ENCODE assay signal across 17 cellular contexts in the genomic region with DNA sequence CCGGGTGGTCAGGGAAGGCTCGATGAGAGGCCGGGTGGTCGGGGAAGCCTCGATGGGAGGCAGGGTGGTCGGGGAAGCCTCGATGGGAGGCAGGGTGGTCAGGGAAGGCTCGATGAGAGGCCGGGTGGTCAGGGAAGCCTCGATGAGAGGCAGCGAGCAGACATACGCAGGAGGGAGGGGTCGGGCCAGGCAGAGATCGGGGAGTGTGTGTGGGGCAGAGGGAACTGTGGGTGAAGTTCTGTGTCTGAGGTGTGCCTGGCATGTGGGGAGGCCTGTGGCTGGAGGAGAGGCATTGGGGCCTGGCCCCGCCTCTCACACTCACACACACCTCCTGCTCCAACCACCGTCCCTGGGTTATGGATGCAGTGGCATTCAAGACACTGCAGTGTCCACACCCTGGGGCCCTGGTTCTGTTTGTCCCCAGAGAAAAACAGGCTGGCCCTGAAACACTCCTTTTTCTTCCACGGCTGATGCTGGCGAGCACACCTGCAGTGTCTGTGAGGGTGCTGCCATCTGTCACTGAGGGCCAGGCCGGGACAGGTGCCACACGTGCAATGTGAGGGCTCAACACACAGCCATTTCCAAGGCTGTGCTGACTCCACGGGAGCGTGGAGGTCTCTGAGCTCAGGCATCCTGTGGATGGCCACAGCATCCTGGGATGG. TPM values are rescaled to one million over a fixed set of nuclear protein-coding genes. Genes with fewer than 3 reads are reported as not detected.
DNase-seq lines count a peak whose midpoint lies in the region; ATAC-seq and TF ChIP-seq lines count a peak whose summit lies in the region.
"Had no signal": no experiment of that assay in that cellular context is flagged by ENCODE, and none has a peak within 500 bp of the region (broad histone marks: within the 10 kb centered on the region; RNA-seq: fewer than 3 reads in every experiment).

No MANE protein-coding gene starts in this region.

- H3K23ac ChIP-seq in trophoblast cell (ENCODE audit: low read length), result no peak overlapping the region

- TF ChIP-seq CTCF in endothelial cell (IDR thresholded peaks at IDR 0.05; ENCODE audit: unreplicated experiment) (no peak), type B pancreatic cell (conservative IDR thresholded peaks at IDR 0.05) (no peak), GM23338 (conservative IDR thresholded peaks at IDR 0.05; ENCODE audit: low read depth in 2 of 2) (no peak)

- no peak overlapping the region for H2BK120ac ChIP-seq in trophoblast cell (ENCODE audit: insufficient read depth, low read length, poor library complexity)

- H3K27me3 Mint-ChIP-seq in endothelial cell (ENCODE audit: unreplicated experiment), result peaks cover 4% of the 10 kb centered on the region
- H3K27me3 Mint-ChIP-seq in type B pancreatic cell, result peaks cover 56% of the 10 kb centered on the region
- peaks cover 11% of the 10 kb centered on the region for H3K27me3 Mint-ChIP-seq in GM23338 (ENCODE audit: insufficient read depth, low read depth, poor library complexity)

- H3K9me2 ChIP-seq in GM23338 (ENCODE audit: insufficient read depth), result no peaks in the 10 kb centered on the region

- H3K4me3 Mint-ChIP-seq in endothelial cell (ENCODE audit: unreplicated experiment) (peak overlapping the region; percentile 67), type B pancreatic cell (no peak overlapping the region), GM23338 (no peak overlapping the region; the same call in 2 of the 3 replicates)
- H3K4me3 Mint-ChIP-seq: CD14-positive monocyte, HFFc6, T-cell had no signal

- H3K9me3 ChIP-seq in trophoblast cell (ENCODE audit: insufficient read depth, low read depth, low read length), result peaks cover 2% of the 10 kb centered on the region

- no peaks in the 10 kb centered on the region for H3K27me3 ChIP-seq in trophoblast cell (ENCODE audit: insufficient read depth, low read length)
- H3K27me3 ChIP-seq in GM23338 (ENCODE audit: insufficient read depth), result no peaks in the 10 kb centered on the region

- no peak overlapping the region for H3K9ac ChIP-seq in trophoblast cell (ENCODE audit: low read length)
- H3K9ac ChIP-seq: GM23248 had no signal

- no peak overlapping the region for H2BK12ac ChIP-seq in trophoblast cell (ENCODE audit: low read length)

- H2BK5ac ChIP-seq in trophoblast cell (ENCODE audit: low read depth, low read length, poor library complexity), result no peak overlapping the region

- H3K36me3 Mint-ChIP-seq in endothelial cell (ENCODE audit: low read depth, unreplicated experiment) (peaks cover 9% of the 10 kb centered on the region), type B pancreatic cell (peaks cover 4% of the 10 kb centered on the region), GM23338 (ENCODE audit: low read depth) (peaks cover 2% of the 10 kb centered on the region; the same call in 1 of the 3 replicates)
- H3K36me3 Mint-ChIP-seq: CD14-positive monocyte, T-cell had no signal

- H3K27ac ChIP-seq in trophoblast cell (ENCODE audit: low read depth, low read length) (no peak overlapping the region), GM23338 (ENCODE audit: low read depth) (no peak overlapping the region)
- H3K27ac ChIP-seq: GM23248 had no signal

- no peaks in the 10 kb centered on the region for H3K36me3 ChIP-seq in trophoblast cell (ENCODE audit: control insufficient read depth in 1 of 2, insufficient read depth in 2 of 2, low read length in 2 of 2)
- no peaks in the 10 kb centered on the region for H3K36me3 ChIP-seq in GM23338 (ENCODE audit: insufficient read depth)

- H3K4me1 Mint-ChIP-seq in endothelial cell (ENCODE audit: unreplicated experiment) (peaks cover 8% of the 10 kb centered on the region), type B pancreatic cell (ENCODE audit: unreplicated experiment) (peaks cover 24% of the 10 kb centered on the region), GM23338 (peaks cover 46% of the 10 kb centered on the region)
- H3K4me1 Mint-ChIP-seq: CD14-positive monocyte had no signal

- H4K91ac ChIP-seq in trophoblast cell (ENCODE audit: low read depth, low read length), result no peak overlapping the region

- peaks cover 15% of the 10 kb centered on the region for H3K79me1 ChIP-seq in trophoblast cell (ENCODE audit: low read length)

- H3K79me2 ChIP-seq in trophoblast cell (ENCODE audit: control insufficient read depth, insufficient read depth, low read length, poor library complexity), result peaks cover 5% of the 10 kb centered on the region
- no peaks in the 10 kb centered on the region for H3K79me2 ChIP-seq in GM23338 (replicated peaks; ENCODE audit: insufficient read depth)

- H3K4me2 ChIP-seq in trophoblast cell (ENCODE audit: low read length), result no peak overlapping the region
- no peak overlapping the region for H3K4me2 ChIP-seq in GM23338

- H2AK5ac ChIP-seq in trophoblast cell (ENCODE audit: low read length), result no peak overlapping the region

- no peak for ATAC-seq in GM23338
- ATAC-seq: T-cell had no signal

- no CpG with 5 or more reads among the region's 22 CpGs for WGBS in trophoblast cell (ENCODE audit: extremely low coverage, insufficient coverage, insufficient read length)

- no peaks in the 10 kb centered on the region for H3K9me3 Mint-ChIP-seq in endothelial cell (ENCODE audit: unreplicated experiment)
- H3K9me3 Mint-ChIP-seq in type B pancreatic cell, result no peaks in the 10 kb centered on the region
- no peaks in the 10 kb centered on the region for H3K9me3 Mint-ChIP-seq in GM23338

- no peak overlapping the region for H3K27ac Mint-ChIP-seq in endothelial cell (ENCODE audit: unreplicated experiment)
- no peak overlapping the region for H3K27ac Mint-ChIP-seq in type B pancreatic cell
- no peak overlapping the region; the same call in 1 of the 2 replicates for H3K27ac Mint-ChIP-seq in GM23338
- H3K27ac Mint-ChIP-seq: CD14-positive monocyte, HFFc6, T-cell had no signal

- peaks cover 8% of the 10 kb centered on the region for H3F3A ChIP-seq in GM23338 (replicated peaks; ENCODE audit: low read depth)

- no peak overlapping the region for H3K4ac ChIP-seq in trophoblast cell (ENCODE audit: low read depth, low read length)

- H4K20me1 ChIP-seq in GM23338 (replicated peaks; ENCODE audit: insufficient read depth), result no peaks in the 10 kb centered on the region

- H3K4me3 ChIP-seq in trophoblast cell (ENCODE audit: low read depth, low read length) (no peak overlapping the region), GM23338 (no peak overlapping the region)
- H3K4me3 ChIP-seq: GM23248 had no signal

- peak; percentile 65 for DNase-seq in NCI-H748 (lab: John Stamatoyannopoulos, UW; ENCODE audit: unreplicated experiment)
- no peak for DNase-seq in NCI-H748 treated with DMSO at 0.1 percent for 48 hours (lab: John Stamatoyannopoulos, UW)
- DNase-seq in NCI-H69 (lab: John Stamatoyannopoulos, UW), result peak; percentile 43
- DNase-seq in endothelial cell (ENCODE audit: low spot score), result no peak
- DNase-seq in type B pancreatic cell (ENCODE audit: extremely low spot score, unreplicated experiment), result peak; percentile 37
- DNase-seq in trophoblast cell, result no peak
- DNase-seq in NCI-H187 treated with DMSO at 0.1 percent for 48 hours (lab: John Stamatoyannopoulos, UW), result no peak
- DNase-seq in GM23338 (ENCODE audit: low spot score), result no peak
- DNase-seq: GM23248; HFFc6; NCI-H1436; NCI-H2081 treated with DMSO at 0.1 percent for 48 hours; NCI-H510A; NK-92 treated with Interleukin-12 subunit alpha and Interleukin-12 subunit beta, amount 100 ng/mL, for 24 hours; OCI-M1; T-cell had no signal

- H3K4me1 ChIP-seq in trophoblast cell (ENCODE audit: control insufficient read depth in 1 of 2, insufficient read depth in 2 of 2, low read length in 2 of 2) (peaks cover 14 to 16% of the 10 kb centered on the region in 2 experiments), GM23338 (ENCODE audit: insufficient read depth) (peaks cover 21% of the 10 kb centered on the region)

- no peak overlapping the region for H3K18ac ChIP-seq in trophoblast cell (ENCODE audit: low read length)

- H2AFZ ChIP-seq in trophoblast cell (ENCODE audit: insufficient read depth, low read length, poor library complexity) (no peak overlapping the region), GM23338 (no peak overlapping the region)
- H2AFZ ChIP-seq: GM23248 had no signal

- no peak overlapping the region for H4K8ac ChIP-seq in trophoblast cell (ENCODE audit: low read depth, low read length)

- H3K14ac ChIP-seq in trophoblast cell (ENCODE audit: low read length), result no peak overlapping the region

- no peak overlapping the region for H4K12ac ChIP-seq in trophoblast cell (ENCODE audit: low read depth, low read length)

TF ChIP-seq in GM23338, 12 proteins besides CTCF, POLR2A, EP300 and RAD21 (continues in another document):
- TF ChIP-seq JUNB (IDR thresholded peaks at IDR 0.05; ENCODE audit: unreplicated experiment) (no peak), STAT1 (IDR thresholded peaks at IDR 0.05; ENCODE audit: unreplicated experiment) (no peak), ZNF114 (CRISPR knock-in tag; IDR thresholded peaks at IDR 0.05) (no peak), EZH2 (IDR thresholded peaks at IDR 0.05; ENCODE audit: low read depth, unreplicated experiment) (no peak), ZNF331 (CRISPR knock-in tag; IDR thresholded peaks at IDR 0.05; ENCODE audit: low read depth) (no peak)
- TF ChIP-seq, protein P1, sequence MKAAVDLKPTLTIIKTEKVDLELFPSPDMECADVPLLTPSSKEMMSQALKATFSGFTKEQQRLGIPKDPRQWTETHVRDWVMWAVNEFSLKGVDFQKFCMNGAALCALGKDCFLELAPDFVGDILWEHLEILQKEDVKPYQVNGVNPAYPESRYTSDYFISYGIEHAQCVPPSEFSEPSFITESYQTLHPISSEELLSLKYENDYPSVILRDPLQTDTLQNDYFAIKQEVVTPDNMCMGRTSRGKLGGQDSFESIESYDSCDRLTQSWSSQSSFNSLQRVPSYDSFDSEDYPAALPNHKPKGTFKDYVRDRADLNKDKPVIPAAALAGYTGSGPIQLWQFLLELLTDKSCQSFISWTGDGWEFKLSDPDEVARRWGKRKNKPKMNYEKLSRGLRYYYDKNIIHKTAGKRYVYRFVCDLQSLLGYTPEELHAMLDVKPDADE (IDR thresholded peaks at IDR 0.05), result no peak

RNA-seq across cellular contexts. Expression of a gene that starts 6.5 kb away (rescaled TPM):
- total RNA-seq in endothelial cell (ENCODE audit: unreplicated experiment), result 6.8 TPM
- 32.8 and 46.6 TPM in 2 replicates for total RNA-seq in type B pancreatic cell (ENCODE audit: low replicate concordance)
- polyA plus RNA-seq in trophoblast cell (2013), result 36.7 and 38.3 TPM in 2 replicates
- total RNA-seq in GM23338 (2014; rRNA removed; shearing (Covaris generic)), result 43.7 and 54.8 TPM in 2 replicates
- polyA plus RNA-seq in GM23338 (2016; fragmentation: Nextera tagmentation; extraction: Ambion mirVana), result 33.5 and 34.2 TPM in 2 replicates
- total RNA-seq: GM23248 had no signal
- polyA plus RNA-seq: CD14-positive monocyte, GM23248 had no signal

Comparison
In these comparisons a context has a peak if more than half of its experiments do, and no peak if none do; other contexts are left out.
1. DNase-seq: peak in NCI-H748 (single experiment), NCI-H69 (single experiment) and type B pancreatic cell (single experiment); none in NCI-H748 treated with DMSO at 0.1 percent for 48 hours (single experiment), endothelial cell (single experiment), trophoblast cell (0 of 2), NCI-H187 treated with DMSO at 0.1 percent for 48 hours (single experiment) and GM23338 (single experiment).